In genomic region chr10:99005254-99005653, GRCh38 we compare ENCODE assay signal across 28 cellular contexts.
"Had no signal": no experiment of that assay in that cellular context is flagged by ENCODE, and none has a peak within 500 bp of the region (broad histone marks: within the 10 kb centered on the region; RNA-seq: fewer than 3 reads in every experiment).

No MANE protein-coding gene starts in this region.

- H3K27me3 ChIP-seq: neural progenitor cell, ovary, spleen, suprapubic skin, testis, tibial artery, transverse colon, upper lobe of right lung, uterus had no signal

- H3K4me3 ChIP-seq: neural progenitor cell, ovary, psoas muscle, skin epidermis, smooth muscle cell, spleen, suprapubic skin, testis, tibial artery, transverse colon, upper lobe of right lung, uterus had no signal

- DNase-seq: naive thymus-derived CD4-positive, alpha-beta T cell; natural killer cell; occipital lobe; ovary; posterior cingulate gyrus; psoas muscle; right cardiac atrium; stimulated activated CD4-positive, alpha-beta T cell treated with anti-CD3 and anti-CD28 coated beads, Interleukin-12 subunit alpha, Interleukin-12 subunit beta, amount 100 ng/mL, for 4 hours; stimulated activated CD4-positive, alpha-beta T cell treated with anti-CD3 and anti-CD28 coated beads, Interleukin-2, amount 100 ng/mL, for 24 hours; stimulated activated CD4-positive, alpha-beta T cell treated with anti-CD3 and anti-CD28 coated beads, Interleukin-2, amount 100 ng/mL, for 48 hours; stimulated activated CD4-positive, alpha-beta T cell treated with anti-CD3 and anti-CD28 coated beads, Interleukin-4, amount 100 ng/mL, for 24 hours; stimulated activated naive B cell treated with anti-CD40 and anti-IgM and Interleukin-4, amounts not matched to agents 10 μg/mL and 1 μg/mL and 100 μg/mL, for 72 hours; stimulated activated naive CD8-positive, alpha-beta T cell treated with anti-CD3 and anti-CD28 coated beads, Interleukin-15, amount 100 ng/mL, for 72 hours; stimulated activated naive CD8-positive, alpha-beta T cell treated with anti-CD3 and anti-CD28 coated beads, Interleukin-15, Interleukin-2, amounts not matched to agents 100 U/mL and 50 U/mL, for 24 hours; substantia nigra; testis; tibial artery; transverse colon; upper lobe of right lung; uterus had no signal

- H3K4me2 ChIP-seq: neural progenitor cell, smooth muscle cell had no signal

- H3K79me2 ChIP-seq: parathyroid adenoma had no signal

- H3K9ac ChIP-seq: neural progenitor cell, parathyroid adenoma had no signal

- H3K27ac ChIP-seq: neural progenitor cell, ovary, parathyroid adenoma, psoas muscle, skin epidermis, spleen, suprapubic skin, testis, tibial artery, transverse colon, upper lobe of right lung, uterus had no signal

- H3K36me3 ChIP-seq: neural progenitor cell, ovary, spleen, suprapubic skin, tibial artery, transverse colon, upper lobe of right lung, uterus had no signal

- H3K4me1 ChIP-seq: parathyroid adenoma, psoas muscle, spleen, testis, transverse colon, upper lobe of right lung, uterus had no signal

- H2AFZ ChIP-seq: neural progenitor cell, parathyroid adenoma had no signal

- H3K9me3 ChIP-seq: ovary, testis, uterus had no signal

- ATAC-seq: naive thymus-derived CD4-positive, alpha-beta T cell; psoas muscle; right cardiac atrium; sciatic nerve; stimulated activated effector memory CD8-positive, alpha-beta T cell treated with anti-CD3 and anti-CD28 coated beads, Interleukin-12 subunit alpha, Interleukin-12 subunit beta, amount 100 ng/mL, for 72 hours; stimulated activated naive B cell treated with anti-CD40 and anti-IgM and Interleukin-4, amounts not matched to agents 10 μg/mL and 1 μg/mL and 100 μg/mL, for 72 hours; stimulated activated naive CD8-positive, alpha-beta T cell treated with anti-CD3 and anti-CD28 coated beads, Interleukin-15, amount 100 ng/mL, for 72 hours; stimulated activated naive CD8-positive, alpha-beta T cell treated with anti-CD3 and anti-CD28 coated beads, Interleukin-15, Interleukin-2, amounts not matched to agents 100 U/mL and 50 U/mL, for 24 hours; upper lobe of right lung had no signal
